In the genomic region with DNA sequence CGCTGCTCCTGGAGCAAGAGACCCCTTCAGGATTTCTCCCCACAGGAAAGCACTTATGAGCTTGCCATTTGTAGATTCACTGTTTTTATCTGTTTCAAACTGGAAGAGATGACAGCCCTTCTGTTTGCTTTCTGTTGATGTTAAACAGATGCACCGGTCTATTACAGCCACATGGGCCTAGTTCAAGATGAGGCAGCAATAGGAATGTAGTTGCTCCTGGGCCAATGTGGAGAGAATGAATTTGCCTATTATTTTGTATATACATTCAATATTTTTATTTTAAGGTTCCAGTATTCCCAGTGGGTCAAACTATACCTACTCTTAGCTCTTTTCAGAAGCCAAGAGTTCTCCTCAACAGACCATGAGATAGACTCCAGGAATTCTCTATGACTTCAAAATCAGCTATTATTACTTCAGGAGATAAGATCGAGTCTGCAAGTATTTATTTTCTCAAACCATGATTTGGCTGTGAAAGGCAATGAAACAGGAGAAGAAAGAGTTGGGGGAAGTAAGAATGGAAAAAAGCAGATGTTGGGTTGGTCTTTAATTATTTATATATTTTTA, we compare ENCODE assay signal across 1 cellular context.
TF ChIP-seq lines count a peak whose summit lies in the region.

No MANE protein-coding gene starts in this region.

TF ChIP-seq in IMR-90, 13 proteins besides CTCF, POLR2A, EP300 and RAD21:
- no peak for TF ChIP-seq ELK1 (IDR thresholded peaks at IDR 0.05; ENCODE audit: borderline replicate concordance, low read depth, low read length)
- TF ChIP-seq SMC3 (IDR thresholded peaks at IDR 0.05; ENCODE audit: low read depth, low read length), result no peak
- no peak for TF ChIP-seq MAZ (IDR thresholded peaks at IDR 0.05; ENCODE audit: borderline replicate concordance, low read depth, low read length)
- TF ChIP-seq CEBPB (IDR thresholded peaks at IDR 0.05; ENCODE audit: low read depth, low read length), result no peak
- no peak for TF ChIP-seq USF2 (IDR thresholded peaks at IDR 0.05; ENCODE audit: low read depth, low read length)
